Comparison of ENCODE assay signal across 11 cellular contexts in the genomic region with DNA sequence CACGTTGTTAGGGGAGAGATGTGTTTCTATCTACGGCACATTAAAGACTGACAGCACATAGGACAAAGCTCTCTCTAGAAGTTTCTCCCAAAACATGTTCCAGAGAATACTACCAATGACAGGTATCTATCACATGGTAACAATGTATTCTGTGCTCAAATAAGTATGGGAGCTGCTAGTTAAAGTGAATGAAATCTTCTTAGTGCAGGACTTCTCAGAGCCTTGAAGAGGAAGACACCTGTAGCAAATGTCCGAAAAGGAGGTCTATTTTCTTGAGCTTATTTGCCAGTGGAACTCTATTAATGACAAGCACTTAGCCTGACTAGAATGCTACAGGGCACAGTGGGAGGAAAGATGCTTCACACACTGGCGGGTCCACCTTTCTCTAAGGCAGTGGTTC.
"Had no signal": no experiment of that assay in that cellular context is flagged by ENCODE, and none has a peak within 500 bp of the region (broad histone marks: within the 10 kb centered on the region; RNA-seq: fewer than 3 reads in every experiment).

No MANE protein-coding gene starts in this region.

- H3K4me3 ChIP-seq: GM23248, GM23338, HAP-1 had no signal

- H3K27ac Mint-ChIP-seq: GM23338, H9, HFFc6 had no signal

- H3K9me3 ChIP-seq: HAP-1 had no signal

- H3K4me2 ChIP-seq: GM23338 had no signal

- ATAC-seq: GM23338, HCT116 had no signal

- DNase-seq: GM23248, GOT3, H7, H9, HCEC 1CT, HFFc6 had no signal

- H3K9me3 Mint-ChIP-seq: GM23338, H9, HFFc6 had no signal

- H3K4me1 ChIP-seq: HAP-1 had no signal

- H2AFZ ChIP-seq: GM23248 had no signal

- H3K27ac ChIP-seq: GM23248 had no signal

- H3K36me3 ChIP-seq: HAP-1 had no signal

- H3K4me3 Mint-ChIP-seq: GM23338, H9, HFFc6 had no signal

- FAIRE-seq: H1, H54 had no signal

- H3K9ac ChIP-seq: GM23248 had no signal
